ENCODE assay signal across 8 cellular contexts in the genomic region with DNA sequence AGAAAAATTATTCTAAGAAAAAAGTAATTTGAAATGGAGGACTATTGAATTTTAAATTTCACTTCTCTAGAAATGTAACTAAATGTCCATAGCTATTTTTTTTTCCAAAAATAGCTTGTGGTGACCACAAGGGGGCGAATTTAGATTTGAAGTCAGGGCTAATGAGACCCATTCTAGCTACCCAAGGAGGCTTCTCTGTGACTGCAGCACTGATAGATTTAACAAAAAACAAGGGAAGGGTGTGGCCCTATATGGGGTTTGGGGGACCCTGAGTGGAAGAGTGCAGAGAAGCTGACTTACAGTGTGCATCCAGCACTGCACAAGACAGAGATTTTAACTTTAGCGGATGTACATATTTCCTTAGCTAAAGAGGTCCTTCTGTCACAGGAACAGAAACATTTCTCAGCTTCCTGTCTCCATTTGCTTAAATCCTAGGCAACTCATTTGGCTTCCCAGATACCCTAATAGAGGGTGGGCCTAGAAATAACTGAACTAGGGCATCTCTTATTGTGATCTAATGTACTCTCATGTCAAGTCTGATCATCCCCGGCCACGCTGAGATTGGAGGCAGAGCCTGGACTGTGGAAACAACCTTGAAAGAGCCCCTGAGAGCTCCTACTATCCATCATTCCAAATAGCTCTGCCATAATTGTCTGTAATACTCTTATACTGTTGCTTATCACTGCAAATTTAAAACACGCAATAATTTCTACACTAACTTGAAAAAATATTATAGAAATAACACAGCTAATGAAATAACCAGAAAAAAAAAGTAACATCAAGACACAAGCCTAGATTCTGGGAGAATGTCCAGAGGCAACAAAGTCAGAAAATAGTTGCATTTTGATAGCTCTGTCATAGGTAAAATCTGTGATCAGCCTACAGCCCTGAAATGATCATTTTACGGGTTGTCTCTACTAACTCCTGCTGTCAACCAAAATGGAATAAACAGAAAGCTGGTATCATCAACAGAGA.
DNase-seq lines count a peak whose midpoint lies in the region; ATAC-seq and TF ChIP-seq lines count a peak whose summit lies in the region.

No MANE protein-coding gene starts in this region.

- no peak overlapping the region for H2BK15ac ChIP-seq in IMR-90 (ENCODE audit: low read depth, low read length)

- no peak overlapping the region for H3K56ac ChIP-seq in IMR-90 (ENCODE audit: extremely low read depth, insufficient read depth, low read length)

- no peak overlapping the region for H3K14ac ChIP-seq in IMR-90 (replicated peaks; ENCODE audit: low read depth, low read length)

- no peak overlapping the region for H2AFZ ChIP-seq in IMR-90 (replicated peaks; ENCODE audit: low read length, poor library complexity)
- H2AFZ ChIP-seq in smooth muscle cell (ENCODE audit: low read depth) = peak overlapping the region; percentile 39

- POLR2A ChIA-PET in IMR-90 (lab: Charles Lee; ENCODE audit: unreplicated experiment) = interaction anchor here (0.6 kb wide), 1 partner anchor 370 kb away, joined by 5 read pairs; no protein-coding TSS in a partner anchor

- H3K27me3 ChIP-seq in IMR-90 (ENCODE audit: control insufficient read depth, insufficient read depth, low read length) (no peaks in the 10 kb centered on the region), RWPE2 (ENCODE audit: insufficient read depth, poor library complexity, severe bottlenecking) (peaks cover 14% of the 10 kb centered on the region), smooth muscle cell (ENCODE audit: low read depth) (no peaks in the 10 kb centered on the region)

- peak; percentile 48 for TF ChIP-seq RAD21 in IMR-90 (IDR thresholded peaks at IDR 0.05; ENCODE audit: low read length)

- TF ChIP-seq POLR2A in IMR-90 (IDR thresholded peaks at IDR 0.05; ENCODE audit: low read depth, low read length) = no peak

- H3K4me1 ChIP-seq in IMR-90 (ENCODE audit: control insufficient read depth, insufficient read depth, low read length) (no peaks in the 10 kb centered on the region), RWPE2 (ENCODE audit: insufficient read depth, poor library complexity, severe bottlenecking) (no peaks in the 10 kb centered on the region), smooth muscle cell (ENCODE audit: low read depth) (no peaks in the 10 kb centered on the region)

- dilution Hi-C loops in IMR-90 (cut with HindIII; ENCODE audit: low sequenced_read_pairs, unreplicated experiment) = no loop called here

- ATAC-seq in GM18867 (IDR thresholded peaks at IDR 0.05; ENCODE audit: unreplicated experiment) = peak; percentile 68
- ATAC-seq in IMR-90 (ENCODE audit: low read depth) = peak; percentile 69
- peak; percentile 38; the same call in 1 of the 3 replicates for ATAC-seq in RWPE2 (ENCODE audit: low read depth)
- no peak for ATAC-seq in esophagus mucosa
- no peak for ATAC-seq in HG03108 (IDR thresholded peaks at IDR 0.05; ENCODE audit: unreplicated experiment)

- no peak overlapping the region for H2AK5ac ChIP-seq in IMR-90 (ENCODE audit: low read depth, low read length)

- no peak overlapping the region for H4K5ac ChIP-seq in IMR-90 (ENCODE audit: low read depth, low read length)

- H3K4me2 ChIP-seq in IMR-90 (ENCODE audit: low read depth, low read length) (no peak overlapping the region), smooth muscle cell (no peak overlapping the region)

- no peaks in the 10 kb centered on the region for H3K9me1 ChIP-seq in IMR-90 (ENCODE audit: insufficient read depth, low read length)

- CTCF ChIA-PET in IMR-90 (lab: Yijun Ruan, JAX) = interaction anchor here (0.5 to 1.3 kb wide), 13 partner anchors 9 to 612 kb away, joined by 3 to 9 read pairs (median 3); partner anchors contain the start of gene CEP162

- H2AK9ac ChIP-seq in IMR-90 (replicated peaks; ENCODE audit: low read depth, low read length, poor library complexity) = no peak overlapping the region

- no peak overlapping the region for H4K91ac ChIP-seq in IMR-90 (ENCODE audit: insufficient read depth, low read depth, low read length)

- intact Hi-C loops in IMR-90 (cut with micrococcal nuclease) = loop anchor here (2.0 kb wide), 2 partner anchors 605 to 1707 kb away; no protein-coding TSS in a partner anchor

- no peaks in the 10 kb centered on the region for H3K9me3 ChIP-seq in IMR-90 (ENCODE audit: control insufficient read depth, insufficient read depth, low read length)
- no peaks in the 10 kb centered on the region for H3K9me3 ChIP-seq in RWPE2 (ENCODE audit: severe bottlenecking)
- no peaks in the 10 kb centered on the region for H3K9me3 ChIP-seq in smooth muscle cell (replicated peaks; ENCODE audit: low read depth)

- H4K20me1 ChIP-seq in IMR-90 (ENCODE audit: insufficient read depth, low read length) (no peaks in the 10 kb centered on the region), smooth muscle cell (ENCODE audit: low read depth) (no peaks in the 10 kb centered on the region)

- WGBS in IMR-90 (ENCODE audit: extremely low coverage in 2 of 2, insufficient read length in 1 of 2), 2 experiments = no CpG with 5 or more reads among the region's 6 CpGs
- 72% methylated on average over 6 of the region's 6 CpGs for WGBS in smooth muscle cell (ENCODE audit: low lambda C conversion rate)

- TF ChIP-seq CTCF in C4-2B (conservative IDR thresholded peaks at IDR 0.05) (peak; percentile 71), IMR-90 (conservative IDR thresholded peaks at IDR 0.05; ENCODE audit: low read depth, low read length) (peak; percentile 54), RWPE2 (IDR thresholded peaks at IDR 0.05; ENCODE audit: poor library complexity, severe bottlenecking) (peak; percentile 77), fibroblast of pulmonary artery (IDR thresholded peaks at IDR 0.05; ENCODE audit: low read length, missing control alignments) (peak; percentile 74), smooth muscle cell (IDR thresholded peaks at IDR 0.05; ENCODE audit: borderline replicate concordance, insufficient read depth, poor library complexity, severe bottlenecking) (peak; percentile 73)

- no peak overlapping the region for H3K18ac ChIP-seq in IMR-90 (ENCODE audit: low read depth, low read length)

- H3K36me3 ChIP-seq in IMR-90 (ENCODE audit: control insufficient read depth, insufficient read depth, low read length) (no peaks in the 10 kb centered on the region), RWPE2 (ENCODE audit: low read depth) (no peaks in the 10 kb centered on the region), smooth muscle cell (ENCODE audit: low read depth) (no peaks in the 10 kb centered on the region)

- H3K4ac ChIP-seq in IMR-90 (ENCODE audit: low read depth, low read length) = no peak overlapping the region

- no peaks in the 10 kb centered on the region for H3K79me2 ChIP-seq in smooth muscle cell (ENCODE audit: low read depth)

- no peak overlapping the region for H2BK20ac ChIP-seq in IMR-90 (ENCODE audit: low read depth, low read length)

- H2BK5ac ChIP-seq in IMR-90 (ENCODE audit: low read depth, low read length, poor library complexity, severe bottlenecking) = no peak overlapping the region

- H3K27ac ChIP-seq in C4-2B (no peak overlapping the region), IMR-90 (ENCODE audit: insufficient read depth, low read length) (no peak overlapping the region), RWPE2 (ENCODE audit: poor library complexity, severe bottlenecking) (no peak overlapping the region), smooth muscle cell (ENCODE audit: low read depth) (no peak overlapping the region)

- DNase-seq in IMR-90 (peak; percentile 37), RWPE2 (ENCODE audit: low spot score) (no peak), fibroblast of pulmonary artery (ENCODE audit: low read depth) (peak; percentile 55), smooth muscle cell (lab: John Stamatoyannopoulos, UW; ENCODE audit: unreplicated experiment) (no peak)

- H3K23ac ChIP-seq in IMR-90 (ENCODE audit: low read depth, low read length) = no peak overlapping the region

- no peaks in the 10 kb centered on the region for H3K79me1 ChIP-seq in IMR-90 (ENCODE audit: low read depth in 1 of 2, low read length in 2 of 2)

- no peaks in the 10 kb centered on the region for H3F3A ChIP-seq in smooth muscle cell (ENCODE audit: low read depth)

- BruUV-seq in IMR-90 (replicated peaks; lab: Mats Ljungman, UMichigan) = no TSS peak

- H4K8ac ChIP-seq in IMR-90 (ENCODE audit: low read depth in 2 of 2, low read length in 2 of 2) = no peak overlapping the region

- no peak overlapping the region for H2BK120ac ChIP-seq in IMR-90 (ENCODE audit: low read depth, low read length)

- in situ Hi-C loops in IMR-90 (cut with MboI; ENCODE audit: low sequenced_read_pairs) = loop anchor here (25.0 kb wide), 1 partner anchor 597 kb away; no protein-coding TSS in a partner anchor

- H3K9ac ChIP-seq in IMR-90 (ENCODE audit: low read depth, low read length) (no peak overlapping the region), smooth muscle cell (ENCODE audit: low read depth) (no peak overlapping the region)

- H3K4me3 ChIP-seq in IMR-90 (ENCODE audit: insufficient read depth, low read depth, low read length) (no peak overlapping the region), RWPE2 (ENCODE audit: severe bottlenecking) (no peak overlapping the region), fibroblast of pulmonary artery (replicated peaks; ENCODE audit: low read depth, low read length) (no peak overlapping the region), smooth muscle cell (no peak overlapping the region)

TF ChIP-seq in IMR-90, 13 proteins besides CTCF, POLR2A, EP300 and RAD21:
- TF ChIP-seq BHLHE40 (IDR thresholded peaks at IDR 0.05; ENCODE audit: low read depth, low read length) = no peak
- peak; percentile 48 for TF ChIP-seq SMC3 (IDR thresholded peaks at IDR 0.05; ENCODE audit: low read depth, low read length)
TF ChIP-seq in IMR-90: peak in this region for 1.

Comparison
In these comparisons a context has a peak if more than half of its experiments do, and no peak if none do; other contexts are left out.
1. ATAC-seq: peak in GM18867 (single experiment), IMR-90 (single experiment) and RWPE2 (single experiment); none in esophagus mucosa (single experiment) and HG03108 (single experiment).
2. DNase-seq: peak in IMR-90 (single experiment) and fibroblast of pulmonary artery (single experiment); none in RWPE2 (single experiment) and smooth muscle cell (single experiment).
3. Peak in every context shown above with its lines, with median percentiles within 50 percentile points of each other: CTCF ChIP-seq.